ENCODE assay signal across 1 cellular context in the genomic region with DNA sequence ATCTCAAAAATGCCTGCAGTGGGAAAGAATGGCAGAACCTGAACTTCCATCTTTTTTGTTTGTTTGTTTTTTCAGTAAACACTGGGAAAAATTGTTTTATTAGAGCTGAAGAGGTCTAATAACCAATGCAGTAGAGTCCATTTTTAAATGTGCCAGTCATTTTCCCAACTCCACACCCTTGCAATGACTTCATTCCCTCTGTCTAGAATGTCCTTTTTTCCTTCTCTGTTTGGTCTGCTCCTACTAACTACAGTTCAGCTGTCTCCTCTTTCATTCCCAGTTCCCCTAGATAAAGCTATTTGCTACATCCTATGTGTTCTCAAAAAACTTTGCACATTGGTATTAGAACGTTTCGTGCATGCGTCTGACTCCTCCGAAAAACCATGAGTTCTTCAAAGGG.
TF ChIP-seq lines count a peak whose summit lies in the region.

No MANE protein-coding gene starts in this region.

TF ChIP-seq in HepG2, 621 proteins besides CTCF, POLR2A, EP300 and RAD21:
- TF ChIP-seq BRCA1 (CRISPR knock-in tag; IDR thresholded peaks at IDR 0.05) (no peak), PRPF4 (IDR thresholded peaks at IDR 0.05; ENCODE audit: low read depth, low read length, poor library complexity, severe bottlenecking) (no peak), ELF4 (CRISPR knock-in tag; IDR thresholded peaks at IDR 0.05; ENCODE audit: borderline replicate concordance) (no peak), HCFC1 (IDR thresholded peaks at IDR 0.05; ENCODE audit: low read depth, low read length) (no peak), ZNF382 (CRISPR knock-in tag; IDR thresholded peaks at IDR 0.05; ENCODE audit: borderline replicate concordance) (no peak), ZNF558 (CRISPR knock-in tag; IDR thresholded peaks at IDR 0.05; ENCODE audit: borderline replicate concordance) (no peak), FOXP1 (IDR thresholded peaks at IDR 0.05) (no peak), FOXP1 (CRISPR knock-in tag; IDR thresholded peaks at IDR 0.05) (no peak), TOPORS (CRISPR knock-in tag; IDR thresholded peaks at IDR 0.05) (no peak), NFIC (IDR thresholded peaks at IDR 0.05; ENCODE audit: low read length) (no peak), ZNF260 (CRISPR knock-in tag; IDR thresholded peaks at IDR 0.05; ENCODE audit: borderline replicate concordance, low read depth) (no peak), SCMH1 (CRISPR knock-in tag; IDR thresholded peaks at IDR 0.05; ENCODE audit: borderline replicate concordance) (no peak), ZNF557 (CRISPR knock-in tag; IDR thresholded peaks at IDR 0.05) (no peak), SOX13 (IDR thresholded peaks at IDR 0.05) (no peak), SOX13 (CRISPR knock-in tag; conservative IDR thresholded peaks at IDR 0.05 in 1 of 2, IDR thresholded peaks at IDR 0.05 in 1 of 2) (no peak)
- TF ChIP-seq, protein P1, sequence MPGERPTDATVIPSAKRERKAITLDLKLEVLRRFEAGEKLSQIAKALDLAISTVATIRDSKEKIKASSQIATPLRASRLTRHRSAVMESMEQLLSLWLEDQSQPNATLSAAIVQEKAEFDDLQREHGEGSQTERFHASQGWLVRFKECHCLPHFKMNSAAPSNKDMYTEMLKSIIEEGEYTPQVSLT (CRISPR knock-in tag; IDR thresholded peaks at IDR 0.05; ENCODE audit: borderline replicate concordance, low read depth), result no peak
- TF ChIP-seq, protein P2, sequence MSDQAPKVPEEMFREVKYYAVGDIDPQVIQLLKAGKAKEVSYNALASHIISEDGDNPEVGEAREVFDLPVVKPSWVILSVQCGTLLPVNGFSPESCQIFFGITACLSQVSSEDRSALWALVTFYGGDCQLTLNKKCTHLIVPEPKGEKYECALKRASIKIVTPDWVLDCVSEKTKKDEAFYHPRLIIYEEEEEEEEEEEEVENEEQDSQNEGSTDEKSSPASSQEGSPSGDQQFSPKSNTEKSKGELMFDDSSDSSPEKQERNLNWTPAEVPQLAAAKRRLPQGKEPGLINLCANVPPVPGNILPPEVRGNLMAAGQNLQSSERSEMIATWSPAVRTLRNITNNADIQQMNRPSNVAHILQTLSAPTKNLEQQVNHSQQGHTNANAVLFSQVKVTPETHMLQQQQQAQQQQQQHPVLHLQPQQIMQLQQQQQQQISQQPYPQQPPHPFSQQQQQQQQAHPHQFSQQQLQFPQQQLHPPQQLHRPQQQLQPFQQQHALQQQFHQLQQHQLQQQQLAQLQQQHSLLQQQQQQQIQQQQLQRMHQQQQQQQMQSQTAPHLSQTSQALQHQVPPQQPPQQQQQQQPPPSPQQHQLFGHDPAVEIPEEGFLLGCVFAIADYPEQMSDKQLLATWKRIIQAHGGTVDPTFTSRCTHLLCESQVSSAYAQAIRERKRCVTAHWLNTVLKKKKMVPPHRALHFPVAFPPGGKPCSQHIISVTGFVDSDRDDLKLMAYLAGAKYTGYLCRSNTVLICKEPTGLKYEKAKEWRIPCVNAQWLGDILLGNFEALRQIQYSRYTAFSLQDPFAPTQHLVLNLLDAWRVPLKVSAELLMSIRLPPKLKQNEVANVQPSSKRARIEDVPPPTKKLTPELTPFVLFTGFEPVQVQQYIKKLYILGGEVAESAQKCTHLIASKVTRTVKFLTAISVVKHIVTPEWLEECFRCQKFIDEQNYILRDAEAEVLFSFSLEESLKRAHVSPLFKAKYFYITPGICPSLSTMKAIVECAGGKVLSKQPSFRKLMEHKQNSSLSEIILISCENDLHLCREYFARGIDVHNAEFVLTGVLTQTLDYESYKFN (CRISPR knock-in tag; conservative IDR thresholded peaks at IDR 0.05), result no peak
